13 cellular contexts compared by ENCODE assay signal in the genomic region with DNA sequence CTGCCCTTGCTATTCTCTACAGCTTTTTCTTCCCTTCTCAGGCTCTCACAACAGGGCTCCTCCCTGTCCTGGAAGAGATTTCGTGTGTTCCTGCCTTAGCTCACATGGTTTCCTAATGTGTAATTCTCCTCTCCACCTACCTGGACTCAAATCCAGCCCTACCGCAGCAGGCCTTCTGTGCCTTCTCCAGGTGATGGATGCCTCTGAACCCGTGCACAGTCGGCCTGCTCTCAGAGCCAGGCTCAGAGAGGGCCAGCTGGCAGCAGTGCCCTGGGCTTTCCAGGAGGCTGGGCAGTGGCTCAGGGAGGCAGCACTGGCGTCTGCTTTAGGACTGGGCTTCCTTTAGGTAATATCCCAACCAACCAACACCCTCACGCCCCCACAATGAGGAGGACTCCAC.
DNase-seq lines count a peak whose midpoint lies in the region; TF ChIP-seq lines count a peak whose summit lies in the region.
"Had no signal": no experiment of that assay in that cellular context is flagged by ENCODE, and none has a peak within 500 bp of the region (broad histone marks: within the 10 kb centered on the region; RNA-seq: fewer than 3 reads in every experiment).

No MANE protein-coding gene starts in this region.

- H4K91ac ChIP-seq in trophoblast cell (ENCODE audit: low read depth, low read length), result no peak overlapping the region

- H3K27ac ChIP-seq in trophoblast cell (ENCODE audit: low read depth, low read length), result no peak overlapping the region
- no peak overlapping the region for H3K27ac ChIP-seq in uterus

- H3K4me1 ChIP-seq in trophoblast cell (ENCODE audit: control insufficient read depth in 1 of 2, insufficient read depth in 2 of 2, low read length in 2 of 2) (no peaks in the 10 kb centered on the region), uterus (no peaks in the 10 kb centered on the region)

- no peak overlapping the region for H3K14ac ChIP-seq in trophoblast cell (ENCODE audit: low read length)

- WGBS in trophoblast cell (ENCODE audit: extremely low coverage, insufficient coverage, insufficient read length), result no CpG with 5 or more reads among the region's 6 CpGs

- DNase-seq in cerebellar cortex (ENCODE audit: low spot score), result peak; percentile 94
- peak; percentile 84 for DNase-seq in cerebellum (ENCODE audit: low spot score)
- DNase-seq in trophoblast cell, result no peak
- no peak for DNase-seq in uterus
- no peak for DNase-seq in stimulated activated CD4-positive, alpha-beta T cell treated with anti-CD3 and anti-CD28 coated beads, Interleukin-4, amount 100 ng/mL, for 24 hours
- no peak for DNase-seq in H7
- DNase-seq: Calu3; CD4-positive, alpha-beta memory T cell; COR-L47; DMS53; DMS79 treated with DMSO at 0.1 percent for 48 hours; HCEC 1CT had no signal

- H2BK5ac ChIP-seq in trophoblast cell (ENCODE audit: low read depth, low read length, poor library complexity), result no peak overlapping the region

- H3K79me2 ChIP-seq in trophoblast cell (ENCODE audit: control insufficient read depth, insufficient read depth, low read length, poor library complexity), result no peaks in the 10 kb centered on the region

- no peak overlapping the region for H3K18ac ChIP-seq in trophoblast cell (ENCODE audit: low read length)

- H2BK12ac ChIP-seq in trophoblast cell (ENCODE audit: low read length), result no peak overlapping the region

- H2AFZ ChIP-seq in trophoblast cell (ENCODE audit: insufficient read depth, low read length, poor library complexity), result no peak overlapping the region
- H2AFZ ChIP-seq: GM23338 had no signal

- H3K36me3 ChIP-seq in trophoblast cell (ENCODE audit: control insufficient read depth in 1 of 2, insufficient read depth in 2 of 2, low read length in 2 of 2) (no peaks in the 10 kb centered on the region), uterus (no peaks in the 10 kb centered on the region), H7 (replicated peaks; ENCODE audit: control insufficient read depth, insufficient read depth, low read length) (no peaks in the 10 kb centered on the region)

- peak overlapping the region; percentile 7 for H3K4me2 ChIP-seq in trophoblast cell (ENCODE audit: low read length)
- H3K4me2 ChIP-seq: GM23338 had no signal

- H3K4me3 ChIP-seq in trophoblast cell (ENCODE audit: low read depth, low read length) (no peak overlapping the region), uterus (no peak overlapping the region), H7 (ENCODE audit: insufficient read depth, low read depth, low read length) (no peak overlapping the region)
- H3K4me3 ChIP-seq: GM23338 had no signal

- H4K8ac ChIP-seq in trophoblast cell (ENCODE audit: low read depth, low read length), result no peak overlapping the region

- TF ChIP-seq CTCF in uterus (IDR thresholded peaks at IDR 0.05), result no peak

- no peak overlapping the region for H2AK5ac ChIP-seq in trophoblast cell (ENCODE audit: low read length)

- no peak overlapping the region for H3K9ac ChIP-seq in trophoblast cell (ENCODE audit: low read length)

- H3K79me1 ChIP-seq in trophoblast cell (ENCODE audit: low read length), result no peaks in the 10 kb centered on the region

- no peak for TF ChIP-seq POLR2A in uterus (IDR thresholded peaks at IDR 0.05)

- no peak overlapping the region for H3K4ac ChIP-seq in trophoblast cell (ENCODE audit: low read depth, low read length)

- no peak overlapping the region for H2BK120ac ChIP-seq in trophoblast cell (ENCODE audit: insufficient read depth, low read length, poor library complexity)

- H3K23ac ChIP-seq in trophoblast cell (ENCODE audit: low read length), result no peak overlapping the region

- no peak overlapping the region for H4K12ac ChIP-seq in trophoblast cell (ENCODE audit: low read depth, low read length)

- H3K9me3 ChIP-seq in trophoblast cell (ENCODE audit: insufficient read depth, low read depth, low read length) (peaks cover 2% of the 10 kb centered on the region), uterus (no peaks in the 10 kb centered on the region)

- no peaks in the 10 kb centered on the region for H3K27me3 ChIP-seq in trophoblast cell (ENCODE audit: insufficient read depth, low read length)
- no peaks in the 10 kb centered on the region for H3K27me3 ChIP-seq in uterus
- H3K27me3 ChIP-seq in H7 (ENCODE audit: control insufficient read depth, insufficient read depth, low read length), result no peaks in the 10 kb centered on the region

- intact Hi-C loops in uterus (cut with DNase I; ENCODE audit: low total_unique reads), result no loop called here

Comparison
In these comparisons a context has a peak if more than half of its experiments do, and no peak if none do; other contexts are left out.
1. DNase-seq: peak in cerebellar cortex (single experiment) and cerebellum (single experiment); none in trophoblast cell (0 of 2), uterus (0 of 2), stimulated activated CD4-positive, alpha-beta T cell treated with anti-CD3 and anti-CD28 coated beads, Interleukin-4, amount 100 ng/mL, for 24 hours (single experiment) and H7 (single experiment).